Comparison of ENCODE assay signal across 1 cellular context in the genomic region with DNA sequence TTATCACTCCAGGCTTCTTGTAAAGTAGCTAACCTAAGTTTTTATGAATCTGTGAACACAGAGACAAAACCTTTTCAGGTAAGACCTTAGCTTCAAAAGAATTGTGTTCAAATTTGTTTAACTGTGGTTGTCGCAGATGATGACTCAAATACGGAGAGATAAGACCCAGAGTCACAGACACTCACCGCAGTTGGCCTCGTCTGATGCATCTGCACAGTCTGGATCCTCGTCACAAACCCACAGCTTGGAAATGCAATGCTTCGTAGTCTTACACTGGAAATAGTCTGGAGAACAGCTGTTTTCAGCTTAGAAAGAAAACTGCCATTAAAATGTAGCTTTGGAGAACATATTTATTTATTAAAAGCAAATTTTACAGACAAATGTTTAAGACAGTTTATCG.
TF ChIP-seq lines count a peak whose summit lies in the region.

No MANE protein-coding gene starts in this region.

TF ChIP-seq in SK-N-SH treated with all-trans-retinoic acid at 6 μM for 48 hours, 23 proteins besides CTCF, POLR2A, EP300 and RAD21 (continued from another document):
- TF ChIP-seq, protein P1, sequence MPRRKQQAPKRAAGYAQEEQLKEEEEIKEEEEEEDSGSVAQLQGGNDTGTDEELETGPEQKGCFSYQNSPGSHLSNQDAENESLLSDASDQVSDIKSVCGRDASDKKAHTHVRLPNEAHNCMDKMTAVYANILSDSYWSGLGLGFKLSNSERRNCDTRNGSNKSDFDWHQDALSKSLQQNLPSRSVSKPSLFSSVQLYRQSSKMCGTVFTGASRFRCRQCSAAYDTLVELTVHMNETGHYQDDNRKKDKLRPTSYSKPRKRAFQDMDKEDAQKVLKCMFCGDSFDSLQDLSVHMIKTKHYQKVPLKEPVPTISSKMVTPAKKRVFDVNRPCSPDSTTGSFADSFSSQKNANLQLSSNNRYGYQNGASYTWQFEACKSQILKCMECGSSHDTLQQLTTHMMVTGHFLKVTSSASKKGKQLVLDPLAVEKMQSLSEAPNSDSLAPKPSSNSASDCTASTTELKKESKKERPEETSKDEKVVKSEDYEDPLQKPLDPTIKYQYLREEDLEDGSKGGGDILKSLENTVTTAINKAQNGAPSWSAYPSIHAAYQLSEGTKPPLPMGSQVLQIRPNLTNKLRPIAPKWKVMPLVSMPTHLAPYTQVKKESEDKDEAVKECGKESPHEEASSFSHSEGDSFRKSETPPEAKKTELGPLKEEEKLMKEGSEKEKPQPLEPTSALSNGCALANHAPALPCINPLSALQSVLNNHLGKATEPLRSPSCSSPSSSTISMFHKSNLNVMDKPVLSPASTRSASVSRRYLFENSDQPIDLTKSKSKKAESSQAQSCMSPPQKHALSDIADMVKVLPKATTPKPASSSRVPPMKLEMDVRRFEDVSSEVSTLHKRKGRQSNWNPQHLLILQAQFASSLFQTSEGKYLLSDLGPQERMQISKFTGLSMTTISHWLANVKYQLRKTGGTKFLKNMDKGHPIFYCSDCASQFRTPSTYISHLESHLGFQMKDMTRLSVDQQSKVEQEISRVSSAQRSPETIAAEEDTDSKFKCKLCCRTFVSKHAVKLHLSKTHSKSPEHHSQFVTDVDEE (CRISPR knock-in tag; IDR thresholded peaks at IDR 0.05) = peak; percentile 93
- no peak for TF ChIP-seq CSDC2 (CRISPR knock-in tag; IDR thresholded peaks at IDR 0.05)
- peak; percentile 61 for TF ChIP-seq ZNF8 (CRISPR knock-in tag; IDR thresholded peaks at IDR 0.05)
- peak; percentile 61 for TF ChIP-seq ISL1 (CRISPR knock-in tag; IDR thresholded peaks at IDR 0.05)
TF ChIP-seq in SK-N-SH treated with all-trans-retinoic acid at 6 μM for 48 hours: peak in this region for 4.
